In the genomic region with DNA sequence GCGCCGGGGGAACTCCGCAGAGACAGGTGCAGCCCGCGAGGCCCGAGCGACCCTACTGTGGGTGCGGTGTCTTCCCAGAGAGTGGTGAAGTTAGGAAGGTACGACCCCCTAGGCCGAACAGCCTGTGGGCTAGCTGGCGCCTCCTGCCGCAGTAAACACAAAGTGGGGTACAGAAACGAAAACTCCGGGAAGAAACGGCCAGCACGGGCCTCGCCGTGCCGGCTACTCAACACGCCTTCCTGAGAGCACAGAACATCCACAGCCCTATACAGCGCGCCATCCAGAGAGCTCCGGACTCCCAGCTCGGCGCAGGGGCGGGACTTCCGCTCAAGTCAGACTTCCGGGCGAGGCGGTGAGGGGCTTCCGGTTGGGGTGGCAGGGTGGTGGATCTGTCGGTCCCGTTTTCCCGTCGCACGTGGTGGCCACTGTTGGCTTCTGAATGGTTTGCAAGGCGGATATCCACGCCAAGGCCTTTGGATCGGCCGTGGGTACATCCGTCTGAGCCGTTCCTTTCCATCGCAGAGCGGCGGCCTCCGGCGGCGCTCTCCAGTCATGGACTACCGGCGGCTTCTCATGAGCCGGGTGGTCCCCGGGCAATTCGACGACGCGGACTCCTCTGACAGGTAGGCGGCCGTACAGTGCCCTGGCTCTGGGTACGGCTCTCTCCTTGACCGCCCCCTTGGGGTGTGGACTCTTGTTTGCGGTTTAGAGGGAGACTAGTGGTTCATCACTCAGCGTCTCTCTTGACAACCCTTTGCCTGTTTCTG, we compare ENCODE assay signal across 1 cellular context.
TF ChIP-seq lines count a peak whose summit lies in the region.

A gene (minus strand): TSS at position 292 of the 767 bp plus-strand sequence. CDS start 2,569 bp downstream, outside the sequence.
A gene (plus strand): TSS at position 358 of the 767 bp plus-strand sequence. CDS start 195 bp downstream, at position 553.

TF ChIP-seq in K562, 482 proteins besides CTCF, POLR2A, EP300 and RAD21 (continued from another document and continues in another):
- TF ChIP-seq, protein P1, sequence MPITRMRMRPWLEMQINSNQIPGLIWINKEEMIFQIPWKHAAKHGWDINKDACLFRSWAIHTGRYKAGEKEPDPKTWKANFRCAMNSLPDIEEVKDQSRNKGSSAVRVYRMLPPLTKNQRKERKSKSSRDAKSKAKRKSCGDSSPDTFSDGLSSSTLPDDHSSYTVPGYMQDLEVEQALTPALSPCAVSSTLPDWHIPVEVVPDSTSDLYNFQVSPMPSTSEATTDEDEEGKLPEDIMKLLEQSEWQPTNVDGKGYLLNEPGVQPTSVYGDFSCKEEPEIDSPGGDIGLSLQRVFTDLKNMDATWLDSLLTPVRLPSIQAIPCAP (CRISPR knock-in tag; IDR thresholded peaks at IDR 0.05; ENCODE audit: borderline replicate concordance) = no peak
- TF ChIP-seq LARP7 (IDR thresholded peaks at IDR 0.05) (no peak), CBX8 (IDR thresholded peaks at IDR 0.05; ENCODE audit: borderline replicate concordance, extremely low read depth, low read depth, low read length, poor library complexity, severe bottlenecking) (no peak), SMARCA4 (IDR thresholded peaks at IDR 0.05) (no peak; the same call in 1 of the 2 replicates), SREBF1 (IDR thresholded peaks at IDR 0.05; ENCODE audit: borderline replicate concordance, low read depth, low read length) (no peak), NELFE (IDR thresholded peaks at IDR 0.05; ENCODE audit: insufficient read depth, insufficient read length) (no peak), ESRRA (IDR thresholded peaks at IDR 0.05; ENCODE audit: borderline replicate concordance, low read depth) (peak; percentile 85; the same call in 1 of the 2 replicates), GABPB2 (CRISPR knock-in tag; conservative IDR thresholded peaks at IDR 0.05) (no peak), SMARCB1 (IDR thresholded peaks at IDR 0.05; ENCODE audit: insufficient read length, low read depth) (no peak), ZNF444 (CRISPR knock-in tag; IDR thresholded peaks at IDR 0.05) (no peak), ILK (tag; IDR thresholded peaks at IDR 0.05; ENCODE audit: borderline replicate concordance, low read depth) (no peak), HOXB6 (CRISPR knock-in tag; IDR thresholded peaks at IDR 0.05; ENCODE audit: borderline replicate concordance) (no peak), PHB2 (IDR thresholded peaks at IDR 0.05; ENCODE audit: low read depth) (no peak), FOSL1 (tag; conservative IDR thresholded peaks at IDR 0.05) (0 out of 2 replicates have a peak, but pooled peaks have one; percentile 25), ZNF311 (CRISPR knock-in tag; IDR thresholded peaks at IDR 0.05) (no peak), XRCC3 (IDR thresholded peaks at IDR 0.05) (no peak)
- TF ChIP-seq, protein P2, sequence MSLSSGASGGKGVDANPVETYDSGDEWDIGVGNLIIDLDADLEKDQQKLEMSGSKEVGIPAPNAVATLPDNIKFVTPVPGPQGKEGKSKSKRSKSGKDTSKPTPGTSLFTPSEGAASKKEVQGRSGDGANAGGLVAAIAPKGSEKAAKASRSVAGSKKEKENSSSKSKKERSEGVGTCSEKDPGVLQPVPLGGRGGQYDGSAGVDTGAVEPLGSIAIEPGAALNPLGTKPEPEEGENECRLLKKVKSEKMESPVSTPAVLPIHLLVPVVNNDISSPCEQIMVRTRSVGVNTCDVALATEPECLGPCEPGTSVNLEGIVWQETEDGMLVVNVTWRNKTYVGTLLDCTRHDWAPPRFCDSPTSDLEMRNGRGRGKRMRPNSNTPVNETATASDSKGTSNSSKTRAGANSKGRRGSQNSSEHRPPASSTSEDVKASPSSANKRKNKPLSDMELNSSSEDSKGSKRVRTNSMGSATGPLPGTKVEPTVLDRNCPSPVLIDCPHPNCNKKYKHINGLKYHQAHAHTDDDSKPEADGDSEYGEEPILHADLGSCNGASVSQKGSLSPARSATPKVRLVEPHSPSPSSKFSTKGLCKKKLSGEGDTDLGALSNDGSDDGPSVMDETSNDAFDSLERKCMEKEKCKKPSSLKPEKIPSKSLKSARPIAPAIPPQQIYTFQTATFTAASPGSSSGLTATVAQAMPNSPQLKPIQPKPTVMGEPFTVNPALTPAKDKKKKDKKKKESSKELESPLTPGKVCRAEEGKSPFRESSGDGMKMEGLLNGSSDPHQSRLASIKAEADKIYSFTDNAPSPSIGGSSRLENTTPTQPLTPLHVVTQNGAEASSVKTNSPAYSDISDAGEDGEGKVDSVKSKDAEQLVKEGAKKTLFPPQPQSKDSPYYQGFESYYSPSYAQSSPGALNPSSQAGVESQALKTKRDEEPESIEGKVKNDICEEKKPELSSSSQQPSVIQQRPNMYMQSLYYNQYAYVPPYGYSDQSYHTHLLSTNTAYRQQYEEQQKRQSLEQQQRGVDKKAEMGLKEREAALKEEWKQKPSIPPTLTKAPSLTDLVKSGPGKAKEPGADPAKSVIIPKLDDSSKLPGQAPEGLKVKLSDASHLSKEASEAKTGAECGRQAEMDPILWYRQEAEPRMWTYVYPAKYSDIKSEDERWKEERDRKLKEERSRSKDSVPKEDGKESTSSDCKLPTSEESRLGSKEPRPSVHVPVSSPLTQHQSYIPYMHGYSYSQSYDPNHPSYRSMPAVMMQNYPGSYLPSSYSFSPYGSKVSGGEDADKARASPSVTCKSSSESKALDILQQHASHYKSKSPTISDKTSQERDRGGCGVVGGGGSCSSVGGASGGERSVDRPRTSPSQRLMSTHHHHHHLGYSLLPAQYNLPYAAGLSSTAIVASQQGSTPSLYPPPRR (CRISPR knock-in tag; IDR thresholded peaks at IDR 0.05; ENCODE audit: borderline replicate concordance) = 0 out of 2 replicates have a peak, but pooled peaks have one; percentile 32
- TF ChIP-seq, protein P3, sequence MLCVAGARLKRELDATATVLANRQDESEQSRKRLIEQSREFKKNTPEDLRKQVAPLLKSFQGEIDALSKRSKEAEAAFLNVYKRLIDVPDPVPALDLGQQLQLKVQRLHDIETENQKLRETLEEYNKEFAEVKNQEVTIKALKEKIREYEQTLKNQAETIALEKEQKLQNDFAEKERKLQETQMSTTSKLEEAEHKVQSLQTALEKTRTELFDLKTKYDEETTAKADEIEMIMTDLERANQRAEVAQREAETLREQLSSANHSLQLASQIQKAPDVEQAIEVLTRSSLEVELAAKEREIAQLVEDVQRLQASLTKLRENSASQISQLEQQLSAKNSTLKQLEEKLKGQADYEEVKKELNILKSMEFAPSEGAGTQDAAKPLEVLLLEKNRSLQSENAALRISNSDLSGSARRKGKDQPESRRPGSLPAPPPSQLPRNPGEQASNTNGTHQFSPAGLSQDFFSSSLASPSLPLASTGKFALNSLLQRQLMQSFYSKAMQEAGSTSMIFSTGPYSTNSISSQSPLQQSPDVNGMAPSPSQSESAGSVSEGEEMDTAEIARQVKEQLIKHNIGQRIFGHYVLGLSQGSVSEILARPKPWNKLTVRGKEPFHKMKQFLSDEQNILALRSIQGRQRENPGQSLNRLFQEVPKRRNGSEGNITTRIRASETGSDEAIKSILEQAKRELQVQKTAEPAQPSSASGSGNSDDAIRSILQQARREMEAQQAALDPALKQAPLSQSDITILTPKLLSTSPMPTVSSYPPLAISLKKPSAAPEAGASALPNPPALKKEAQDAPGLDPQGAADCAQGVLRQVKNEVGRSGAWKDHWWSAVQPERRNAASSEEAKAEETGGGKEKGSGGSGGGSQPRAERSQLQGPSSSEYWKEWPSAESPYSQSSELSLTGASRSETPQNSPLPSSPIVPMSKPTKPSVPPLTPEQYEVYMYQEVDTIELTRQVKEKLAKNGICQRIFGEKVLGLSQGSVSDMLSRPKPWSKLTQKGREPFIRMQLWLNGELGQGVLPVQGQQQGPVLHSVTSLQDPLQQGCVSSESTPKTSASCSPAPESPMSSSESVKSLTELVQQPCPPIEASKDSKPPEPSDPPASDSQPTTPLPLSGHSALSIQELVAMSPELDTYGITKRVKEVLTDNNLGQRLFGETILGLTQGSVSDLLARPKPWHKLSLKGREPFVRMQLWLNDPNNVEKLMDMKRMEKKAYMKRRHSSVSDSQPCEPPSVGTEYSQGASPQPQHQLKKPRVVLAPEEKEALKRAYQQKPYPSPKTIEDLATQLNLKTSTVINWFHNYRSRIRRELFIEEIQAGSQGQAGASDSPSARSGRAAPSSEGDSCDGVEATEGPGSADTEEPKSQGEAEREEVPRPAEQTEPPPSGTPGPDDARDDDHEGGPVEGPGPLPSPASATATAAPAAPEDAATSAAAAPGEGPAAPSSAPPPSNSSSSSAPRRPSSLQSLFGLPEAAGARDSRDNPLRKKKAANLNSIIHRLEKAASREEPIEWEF (CRISPR knock-in tag; IDR thresholded peaks at IDR 0.05) = no peak
- TF ChIP-seq, protein P4, sequence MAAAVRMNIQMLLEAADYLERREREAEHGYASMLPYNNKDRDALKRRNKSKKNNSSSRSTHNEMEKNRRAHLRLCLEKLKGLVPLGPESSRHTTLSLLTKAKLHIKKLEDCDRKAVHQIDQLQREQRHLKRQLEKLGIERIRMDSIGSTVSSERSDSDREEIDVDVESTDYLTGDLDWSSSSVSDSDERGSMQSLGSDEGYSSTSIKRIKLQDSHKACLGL (CRISPR knock-in tag; IDR thresholded peaks at IDR 0.05; ENCODE audit: borderline replicate concordance, poor library complexity, severe bottlenecking) = peak; percentile 74
- TF ChIP-seq, protein P5, sequence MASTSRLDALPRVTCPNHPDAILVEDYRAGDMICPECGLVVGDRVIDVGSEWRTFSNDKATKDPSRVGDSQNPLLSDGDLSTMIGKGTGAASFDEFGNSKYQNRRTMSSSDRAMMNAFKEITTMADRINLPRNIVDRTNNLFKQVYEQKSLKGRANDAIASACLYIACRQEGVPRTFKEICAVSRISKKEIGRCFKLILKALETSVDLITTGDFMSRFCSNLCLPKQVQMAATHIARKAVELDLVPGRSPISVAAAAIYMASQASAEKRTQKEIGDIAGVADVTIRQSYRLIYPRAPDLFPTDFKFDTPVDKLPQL (IDR thresholded peaks at IDR 0.05; ENCODE audit: extremely low read depth, insufficient read length) = peak; percentile 50
- TF ChIP-seq, protein P6, sequence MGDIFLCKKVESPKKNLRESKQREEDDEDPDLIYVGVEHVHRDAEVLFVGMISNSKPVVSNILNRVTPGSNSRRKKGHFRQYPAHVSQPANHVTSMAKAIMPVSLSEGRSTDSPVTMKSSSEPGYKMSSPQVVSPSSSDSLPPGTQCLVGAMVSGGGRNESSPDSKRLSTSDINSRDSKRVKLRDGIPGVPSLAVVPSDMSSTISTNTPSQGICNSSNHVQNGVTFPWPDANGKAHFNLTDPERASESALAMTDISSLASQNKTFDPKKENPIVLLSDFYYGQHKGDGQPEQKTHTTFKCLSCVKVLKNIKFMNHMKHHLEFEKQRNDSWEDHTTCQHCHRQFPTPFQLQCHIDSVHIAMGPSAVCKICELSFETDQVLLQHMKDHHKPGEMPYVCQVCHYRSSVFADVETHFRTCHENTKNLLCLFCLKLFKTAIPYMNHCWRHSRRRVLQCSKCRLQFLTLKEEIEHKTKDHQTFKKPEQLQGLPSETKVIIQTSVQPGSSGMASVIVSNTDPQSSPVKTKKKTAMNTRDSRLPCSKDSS (IDR thresholded peaks at IDR 0.05; ENCODE audit: low read depth, partially characterized antibody) = no peak
- TF ChIP-seq, protein P7, sequence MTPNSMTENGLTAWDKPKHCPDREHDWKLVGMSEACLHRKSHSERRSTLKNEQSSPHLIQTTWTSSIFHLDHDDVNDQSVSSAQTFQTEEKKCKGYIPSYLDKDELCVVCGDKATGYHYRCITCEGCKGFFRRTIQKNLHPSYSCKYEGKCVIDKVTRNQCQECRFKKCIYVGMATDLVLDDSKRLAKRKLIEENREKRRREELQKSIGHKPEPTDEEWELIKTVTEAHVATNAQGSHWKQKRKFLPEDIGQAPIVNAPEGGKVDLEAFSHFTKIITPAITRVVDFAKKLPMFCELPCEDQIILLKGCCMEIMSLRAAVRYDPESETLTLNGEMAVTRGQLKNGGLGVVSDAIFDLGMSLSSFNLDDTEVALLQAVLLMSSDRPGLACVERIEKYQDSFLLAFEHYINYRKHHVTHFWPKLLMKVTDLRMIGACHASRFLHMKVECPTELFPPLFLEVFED (CRISPR knock-in tag; conservative IDR thresholded peaks at IDR 0.05) = no peak
- TF ChIP-seq, protein P8, sequence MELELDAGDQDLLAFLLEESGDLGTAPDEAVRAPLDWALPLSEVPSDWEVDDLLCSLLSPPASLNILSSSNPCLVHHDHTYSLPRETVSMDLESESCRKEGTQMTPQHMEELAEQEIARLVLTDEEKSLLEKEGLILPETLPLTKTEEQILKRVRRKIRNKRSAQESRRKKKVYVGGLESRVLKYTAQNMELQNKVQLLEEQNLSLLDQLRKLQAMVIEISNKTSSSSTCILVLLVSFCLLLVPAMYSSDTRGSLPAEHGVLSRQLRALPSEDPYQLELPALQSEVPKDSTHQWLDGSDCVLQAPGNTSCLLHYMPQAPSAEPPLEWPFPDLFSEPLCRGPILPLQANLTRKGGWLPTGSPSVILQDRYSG (tag; conservative IDR thresholded peaks at IDR 0.05; ENCODE audit: low read depth) = 0 out of 2 replicates have a peak, but pooled peaks have one; percentile 27
- TF ChIP-seq, protein P9, sequence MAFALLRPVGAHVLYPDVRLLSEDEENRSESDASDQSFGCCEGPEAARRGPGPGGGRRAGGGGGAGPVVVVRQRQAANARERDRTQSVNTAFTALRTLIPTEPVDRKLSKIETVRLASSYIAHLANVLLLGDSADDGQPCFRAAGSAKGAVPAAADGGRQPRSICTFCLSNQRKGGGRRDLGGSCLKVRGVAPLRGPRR (CRISPR knock-in tag; IDR thresholded peaks at IDR 0.05) = no peak
- TF ChIP-seq, protein P10, sequence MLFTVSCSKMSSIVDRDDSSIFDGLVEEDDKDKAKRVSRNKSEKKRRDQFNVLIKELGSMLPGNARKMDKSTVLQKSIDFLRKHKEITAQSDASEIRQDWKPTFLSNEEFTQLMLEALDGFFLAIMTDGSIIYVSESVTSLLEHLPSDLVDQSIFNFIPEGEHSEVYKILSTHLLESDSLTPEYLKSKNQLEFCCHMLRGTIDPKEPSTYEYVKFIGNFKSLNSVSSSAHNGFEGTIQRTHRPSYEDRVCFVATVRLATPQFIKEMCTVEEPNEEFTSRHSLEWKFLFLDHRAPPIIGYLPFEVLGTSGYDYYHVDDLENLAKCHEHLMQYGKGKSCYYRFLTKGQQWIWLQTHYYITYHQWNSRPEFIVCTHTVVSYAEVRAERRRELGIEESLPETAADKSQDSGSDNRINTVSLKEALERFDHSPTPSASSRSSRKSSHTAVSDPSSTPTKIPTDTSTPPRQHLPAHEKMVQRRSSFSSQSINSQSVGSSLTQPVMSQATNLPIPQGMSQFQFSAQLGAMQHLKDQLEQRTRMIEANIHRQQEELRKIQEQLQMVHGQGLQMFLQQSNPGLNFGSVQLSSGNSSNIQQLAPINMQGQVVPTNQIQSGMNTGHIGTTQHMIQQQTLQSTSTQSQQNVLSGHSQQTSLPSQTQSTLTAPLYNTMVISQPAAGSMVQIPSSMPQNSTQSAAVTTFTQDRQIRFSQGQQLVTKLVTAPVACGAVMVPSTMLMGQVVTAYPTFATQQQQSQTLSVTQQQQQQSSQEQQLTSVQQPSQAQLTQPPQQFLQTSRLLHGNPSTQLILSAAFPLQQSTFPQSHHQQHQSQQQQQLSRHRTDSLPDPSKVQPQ (CRISPR knock-in tag; IDR thresholded peaks at IDR 0.05; ENCODE audit: borderline replicate concordance) = no peak
- TF ChIP-seq, protein P11, sequence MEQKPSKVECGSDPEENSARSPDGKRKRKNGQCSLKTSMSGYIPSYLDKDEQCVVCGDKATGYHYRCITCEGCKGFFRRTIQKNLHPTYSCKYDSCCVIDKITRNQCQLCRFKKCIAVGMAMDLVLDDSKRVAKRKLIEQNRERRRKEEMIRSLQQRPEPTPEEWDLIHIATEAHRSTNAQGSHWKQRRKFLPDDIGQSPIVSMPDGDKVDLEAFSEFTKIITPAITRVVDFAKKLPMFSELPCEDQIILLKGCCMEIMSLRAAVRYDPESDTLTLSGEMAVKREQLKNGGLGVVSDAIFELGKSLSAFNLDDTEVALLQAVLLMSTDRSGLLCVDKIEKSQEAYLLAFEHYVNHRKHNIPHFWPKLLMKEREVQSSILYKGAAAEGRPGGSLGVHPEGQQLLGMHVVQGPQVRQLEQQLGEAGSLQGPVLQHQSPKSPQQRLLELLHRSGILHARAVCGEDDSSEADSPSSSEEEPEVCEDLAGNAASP (IDR thresholded peaks at IDR 0.05) = no peak
